In genomic region chr12:108731105-108731865, GRCh38 we compare ENCODE assay signal across 8 cellular contexts. TPM values are rescaled to one million over a fixed set of nuclear protein-coding genes. Genes with fewer than 3 reads are reported as not detected.
A peak's percentile ranks its signal among the peaks of the same experiment; 100 is the strongest.
DNase-seq lines count a peak whose midpoint lies in the region; ATAC-seq and TF ChIP-seq lines count a peak whose summit lies in the region.

Gene CORO1C, minus strand, starts transcription at chr12:108731518. Its CDS starts 30,200 bp downstream, at chr12:108701318.

- no peaks in the 10 kb centered on the region for H3K9me3 ChIP-seq in mucosa of rectum (ENCODE audit: control insufficient read depth in 2 of 2, low read length in 2 of 2)

- H3K27ac ChIP-seq in mucosa of rectum (ENCODE audit: low read depth in 2 of 2, low read length in 2 of 2), result peak within 1 kb of the TSS; percentile 98 to 99

- H3K27me3 ChIP-seq in mucosa of rectum (ENCODE audit: control insufficient read depth in 2 of 2, insufficient read depth in 2 of 2, low read length in 2 of 2), result no peaks in the 10 kb centered on the region

- H3K4me3 ChIP-seq in epithelial cell of proximal tubule (ENCODE audit: low read depth, low read length) (peak within 1 kb of the TSS; percentile 89), mucosa of rectum (ENCODE audit: low read length in 2 of 2) (peak within 1 kb of the TSS; percentile 85 to 87)

- peak; percentile 64 for ATAC-seq in GM21526 (IDR thresholded peaks at IDR 0.05; ENCODE audit: low FRiP score, unreplicated experiment)

- H3K36me3 ChIP-seq in mucosa of rectum (ENCODE audit: control insufficient read depth in 2 of 2, insufficient read depth in 2 of 2, low read length in 2 of 2), result no peaks in the 10 kb centered on the region

- peaks cover 23 to 49% of the 10 kb centered on the region in 2 donors for H3K4me1 ChIP-seq in mucosa of rectum (ENCODE audit: control insufficient read depth in 2 of 2, insufficient read depth in 2 of 2, low read length in 2 of 2)

- H3K9ac ChIP-seq in mucosa of rectum (ENCODE audit: low read depth in 1 of 2, low read length in 2 of 2), result peak within 1 kb of the TSS; percentile 88 to 95

- peak; percentile 71 for TF ChIP-seq CTCF in epithelial cell of proximal tubule (conservative IDR thresholded peaks at IDR 0.05; ENCODE audit: low read depth, low read length)

- DNase-seq in DMS114 treated with DMSO at 0.1 percent for 48 hours (lab: John Stamatoyannopoulos, UW; ENCODE audit: unreplicated experiment) (peak; percentile 89), HuH-7.5 (ENCODE audit: low spot score) (peak; percentile 84), OCI-M1 (lab: John Stamatoyannopoulos, UW) (peak; percentile 98), activated T-cell treated with anti-CD3 and anti-CD28 coated beads for 48 hours (ENCODE audit: low read depth) (peak; percentile 96), epithelial cell of proximal tubule (ENCODE audit: low read depth) (peak; percentile 50)
- peak; percentile 98 for DNase-seq in stimulated activated CD8-positive, alpha-beta memory T cell treated with anti-CD3 and anti-CD28 coated beads, Interleukin-4, amount 100 ng/mL, for 48 hours

RNA-seq across cellular contexts. Expression of gene CORO1C, which starts in this region (rescaled TPM):
- total RNA-seq in epithelial cell of proximal tubule, result 152 and 157 TPM in 2 replicates

Comparison
In these comparisons a context has a peak if more than half of its experiments do, and no peak if none do; other contexts are left out.
1. Peak in every context shown above with its lines: DNase-seq, ATAC-seq, H3K4me3 ChIP-seq and H3K27ac ChIP-seq.